Comparison of ENCODE assay signal across 25 cellular contexts in genomic region chr21:42705346-42705745, GRCh38. TPM values are rescaled to one million over a fixed set of nuclear protein-coding genes. Genes with fewer than 3 reads are reported as not detected.
DNase-seq lines count a peak whose midpoint lies in the region; TF ChIP-seq lines count a peak whose summit lies in the region.
"Had no signal": no experiment of that assay in that cellular context is flagged by ENCODE, and none has a peak within 500 bp of the region (broad histone marks: within the 10 kb centered on the region; RNA-seq: fewer than 3 reads in every experiment).

No MANE protein-coding gene starts in this region.

- H3K27me3 Mint-ChIP-seq in neural crest cell (ENCODE audit: low read depth) = no peaks in the 10 kb centered on the region

- no peak overlapping the region for H3K4me3 ChIP-seq in BLaER1
- no peak overlapping the region for H3K4me3 ChIP-seq in H7 (ENCODE audit: insufficient read depth, low read depth, low read length)

- H3K36me3 ChIP-seq in BLaER1 = no peaks in the 10 kb centered on the region
- peaks cover 1% of the 10 kb centered on the region; the same call in 1 of the 2 replicates for H3K36me3 ChIP-seq in H7 (replicated peaks; ENCODE audit: control insufficient read depth, insufficient read depth, low read length)

- peaks cover 5% of the 10 kb centered on the region for H3K9me3 Mint-ChIP-seq in neural crest cell
- H3K9me3 Mint-ChIP-seq: IgD-negative memory B cell had no signal

- H3K4me1 Mint-ChIP-seq in neural crest cell = peaks cover 42% of the 10 kb centered on the region
- H3K4me1 Mint-ChIP-seq: IgD-negative memory B cell had no signal

- H3K27ac ChIP-seq in BLaER1 = 0 out of 2 replicates have a peak overlapping the region, but pooled peaks have one; percentile 2
- H3K27ac ChIP-seq: KMS-11, RWPE1 had no signal

- H4K20me1 ChIP-seq in BLaER1 = no peaks in the 10 kb centered on the region

- peaks cover 6% of the 10 kb centered on the region; the same call in 1 of the 2 replicates for H3K9me3 ChIP-seq in BLaER1

- H3K9ac ChIP-seq in BLaER1 = no peak overlapping the region
- H3K9ac ChIP-seq: KMS-11 had no signal

- DNase-seq in H7 (peak; percentile 53), iPS-NIHi11 (ENCODE audit: low spot score) (peak; percentile 13), neural crest cell (ENCODE audit: low read depth, low spot score) (no peak), pons (ENCODE audit: low spot score) (no peak), HUDEP-2 (lab: John Stamatoyannopoulos, UW; ENCODE audit: unreplicated experiment in 76 of 76) (no peak), hypothalamus (lab: John Stamatoyannopoulos, UW) (no peak), NCI-H345 treated with DMSO at 0.1 percent for 48 hours (lab: John Stamatoyannopoulos, UW; ENCODE audit: unreplicated experiment) (no peak)
- DNase-seq: C1 segment of cervical spinal cord; CD4-positive, alpha-beta memory T cell; COR-L47; DMS53; GOT3; MM.1S; NCI-H1048; NCI-H1417; NCI-H1694 treated with DMSO at 0.1 percent for 48 hours; NCI-H2081; NCI-H2227 treated with DMSO at 0.1 percent for 48 hours; NCI-H510A; NCI-H69; SHP77 had no signal

- no peak overlapping the region for H3K4me3 Mint-ChIP-seq in neural crest cell
- H3K4me3 Mint-ChIP-seq: IgD-negative memory B cell had no signal

- peak overlapping the region; percentile 5 for H3K27ac Mint-ChIP-seq in neural crest cell (ENCODE audit: unreplicated experiment)
- H3K27ac Mint-ChIP-seq: CD4-positive, alpha-beta memory T cell; IgD-negative memory B cell had no signal

- no peak for TF ChIP-seq CTCF in neural crest cell (conservative IDR thresholded peaks at IDR 0.05)

- H3K4me1 ChIP-seq in BLaER1 = peaks cover 26% of the 10 kb centered on the region

- peak overlapping the region; percentile 80 for H3K4me2 ChIP-seq in BLaER1
- H3K4me2 ChIP-seq: KMS-11 had no signal

- H3K27me3 ChIP-seq in BLaER1 (no peaks in the 10 kb centered on the region), H7 (ENCODE audit: control insufficient read depth, insufficient read depth, low read length) (no peaks in the 10 kb centered on the region)

- peaks cover 36% of the 10 kb centered on the region for H3K36me3 Mint-ChIP-seq in neural crest cell (ENCODE audit: low read depth)
- H3K36me3 Mint-ChIP-seq: CD4-positive, alpha-beta memory T cell had no signal

RNA-seq across cellular contexts. Expression of gene PDE9A, which starts 51.9 kb away (rescaled TPM):
- 24.2 and 37.9 TPM in 2 replicates for total RNA-seq in H7 (2014; rRNA removed; shearing (Covaris generic))
- total RNA-seq in neural crest cell = 31.4 and 40.7 TPM in 2 replicates

Comparison
In these comparisons a context has a peak if more than half of its experiments do, and no peak if none do; other contexts are left out.
1. DNase-seq: peak in H7 (single experiment) and iPS-NIHi11 (single experiment); none in neural crest cell (single experiment), pons (single experiment), HUDEP-2 (0 of 76), hypothalamus (0 of 51) and NCI-H345 treated with DMSO at 0.1 percent for 48 hours (single experiment).